10 cellular contexts compared by ENCODE assay signal in the genomic region with DNA sequence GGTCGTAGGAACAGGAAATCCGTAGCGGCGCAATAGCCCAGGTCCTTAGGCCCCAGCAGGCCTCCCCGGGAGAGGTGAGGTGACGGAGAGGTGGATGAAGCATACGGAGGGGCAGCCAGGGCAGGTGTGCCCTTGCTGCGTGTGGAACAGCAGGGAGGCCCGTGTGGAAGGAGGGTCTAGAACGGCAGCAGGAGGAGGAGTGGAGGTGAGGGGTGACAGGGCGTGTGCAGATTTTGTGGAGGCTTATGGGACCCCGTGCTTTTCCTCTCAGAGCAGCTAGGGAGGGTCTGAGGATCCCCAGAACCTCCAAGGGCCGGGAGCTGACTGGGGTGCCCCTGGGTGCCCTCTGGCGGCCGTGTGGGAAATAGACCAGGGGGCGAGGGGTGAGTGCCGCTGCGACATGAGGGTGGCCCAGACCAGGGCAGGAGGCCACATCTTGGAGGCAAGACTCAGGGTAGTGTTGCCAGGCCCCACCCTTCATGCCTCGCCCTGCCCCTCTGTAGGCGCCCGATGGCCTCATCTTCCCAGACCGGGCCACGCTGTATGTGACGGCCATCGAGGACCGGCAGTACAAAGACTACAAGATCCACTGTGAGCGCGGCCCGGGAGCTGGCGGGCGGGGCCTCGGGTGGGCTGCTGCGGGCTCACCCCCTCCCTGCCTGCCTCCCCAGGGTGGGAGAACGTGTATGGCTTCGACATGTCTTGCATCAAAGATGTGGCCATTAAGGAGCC. TPM values are rescaled to one million over a fixed set of nuclear protein-coding genes. Genes with fewer than 3 reads are reported as not detected.
DNase-seq lines count a peak whose midpoint lies in the region; ATAC-seq and TF ChIP-seq lines count a peak whose summit lies in the region.
"Had no signal": no experiment of that assay in that cellular context is flagged by ENCODE, and none has a peak within 500 bp of the region (broad histone marks: within the 10 kb centered on the region; RNA-seq: fewer than 3 reads in every experiment).

No MANE protein-coding gene starts in this region.

- H3K79me2 ChIP-seq in OCI-LY1 (ENCODE audit: insufficient read depth, low read length), result peaks cover 14% of the 10 kb centered on the region; the same call in 1 of the 2 replicates

- in situ Hi-C loops in KBM-7 (cut with MboI; ENCODE audit: low pct_unique_long_range_greater_than_20kb, low sequenced_read_pairs), result no loop called here

- intact Hi-C loops in Right ventricle myocardium inferior (cut with DNase I), result no loop called here
- intact Hi-C loops in left ventricle myocardium superior (cut with micrococcal nuclease), result no loop called here

- no peaks in the 10 kb centered on the region for H4K20me1 ChIP-seq in OCI-LY1 (ENCODE audit: insufficient read depth, low read length)

- peak; percentile 78 for TF ChIP-seq CTCF in OCI-LY1 (IDR thresholded peaks at IDR 0.05; ENCODE audit: low read length)
- peak; percentile 21 for TF ChIP-seq CTCF in thoracic aorta (IDR thresholded peaks at IDR 0.05)

- ATAC-seq in Right ventricle myocardium inferior, result no peak
- no peak for ATAC-seq in left ventricle myocardium superior
- ATAC-seq in esophagus mucosa, result peak; percentile 12
- ATAC-seq in thoracic aorta (ENCODE audit: insufficient number of reproducible peaks, low FRiP score, low read depth), result no peak
- ATAC-seq: T-cell had no signal

- H3K27me3 ChIP-seq in OCI-LY1 (ENCODE audit: insufficient read depth, low read length) (no peaks in the 10 kb centered on the region), thoracic aorta (replicated peaks; ENCODE audit: insufficient read depth) (no peaks in the 10 kb centered on the region)
- H3K27me3 ChIP-seq: uterus had no signal

- H3K9ac ChIP-seq in OCI-LY1 (ENCODE audit: low read length), result no peak overlapping the region

- H3K4me2 ChIP-seq in OCI-LY1 (ENCODE audit: low read length), result no peak overlapping the region

- no peaks in the 10 kb centered on the region for H3K9me2 ChIP-seq in OCI-LY1 (ENCODE audit: low read depth, low read length)

- no peaks in the 10 kb centered on the region for H3F3A ChIP-seq in OCI-LY1 (ENCODE audit: insufficient read depth, low read length)

- H3K9me3 ChIP-seq in OCI-LY1 (ENCODE audit: low read length) (no peaks in the 10 kb centered on the region), thoracic aorta (no peaks in the 10 kb centered on the region)
- H3K9me3 ChIP-seq: uterus had no signal

- H3K36me3 ChIP-seq in OCI-LY1 (ENCODE audit: insufficient read depth, low read length) (peaks cover 89% of the 10 kb centered on the region), thoracic aorta (peaks cover 44% of the 10 kb centered on the region)
- H3K36me3 ChIP-seq: uterus had no signal

- peak overlapping the region; percentile 2 for H3K27ac ChIP-seq in OCI-LY1 (ENCODE audit: low read depth, low read length, poor library complexity, severe bottlenecking)
- no peak overlapping the region for H3K27ac ChIP-seq in thoracic aorta
- H3K27ac ChIP-seq: uterus had no signal

- H3K4me1 ChIP-seq in OCI-LY1 (ENCODE audit: insufficient read depth, low read length, severe bottlenecking) (peaks cover 16% of the 10 kb centered on the region), thoracic aorta (ENCODE audit: control insufficient read depth in 1 of 2, low read depth in 2 of 2) (peaks cover 13 to 21% of the 10 kb centered on the region in 2 donors)

- H3K4me3 ChIP-seq in OCI-LY1 (ENCODE audit: low read depth, low read length, poor library complexity, severe bottlenecking) (no peak overlapping the region), thoracic aorta (no peak overlapping the region)
- H3K4me3 ChIP-seq: uterus had no signal

- no peak overlapping the region for H2AFZ ChIP-seq in OCI-LY1 (ENCODE audit: low read length)

- DNase-seq in Right ventricle myocardium inferior (ENCODE audit: missing footprints) (peak; percentile 57), left ventricle myocardium superior (no peak), thoracic aorta (ENCODE audit: low spot score) (no peak), NCI-H1417 (lab: John Stamatoyannopoulos, UW) (no peak), KBM-7 (no peak), foreskin melanocyte (no peak)
- DNase-seq: uterus had no signal

RNA-seq across cellular contexts. Expression of a gene that starts 5.0 kb away (rescaled TPM):
- 0.84 TPM for total RNA-seq in Right ventricle myocardium inferior
- total RNA-seq in left ventricle myocardium superior, result 0.87 TPM
- 0.92 TPM for total RNA-seq in esophagus mucosa
- total RNA-seq in thoracic aorta, result 1 to 10 TPM; 2.8 to 6.4 TPM

RNA-seq across cellular contexts. Expression of a gene that starts 6.5 kb away (rescaled TPM):
- total RNA-seq in Right ventricle myocardium inferior, result 2.9 TPM
- 3.1 TPM for total RNA-seq in left ventricle myocardium superior
- 1.1 TPM for total RNA-seq in esophagus mucosa
- 1 to 10 TPM; 2.5 to 3.9 TPM for total RNA-seq in thoracic aorta

RNA-seq across cellular contexts. Expression of a gene that starts 7.3 kb away (rescaled TPM):
- total RNA-seq in Right ventricle myocardium inferior (122 TPM), left ventricle myocardium superior (130 TPM), esophagus mucosa (99.0 TPM), thoracic aorta (100 to 1,000 TPM; 116 to 118 TPM)

RNA-seq across cellular contexts. Expression of a gene that starts 18.7 kb away (rescaled TPM):
- total RNA-seq in Right ventricle myocardium inferior (10.6 TPM), left ventricle myocardium superior (11.5 TPM), esophagus mucosa (23.5 TPM), thoracic aorta (1 to 10 TPM; 2.5 to 3.0 TPM)

RNA-seq across cellular contexts. Expression of a gene that starts 18.8 kb away (rescaled TPM):
- total RNA-seq in Right ventricle myocardium inferior (36.4 TPM), left ventricle myocardium superior (40.6 TPM), esophagus mucosa (38.6 TPM), thoracic aorta (10 to 100 TPM; 33.2 to 52.9 TPM)
